8 cellular contexts compared by ENCODE assay signal in the genomic region with DNA sequence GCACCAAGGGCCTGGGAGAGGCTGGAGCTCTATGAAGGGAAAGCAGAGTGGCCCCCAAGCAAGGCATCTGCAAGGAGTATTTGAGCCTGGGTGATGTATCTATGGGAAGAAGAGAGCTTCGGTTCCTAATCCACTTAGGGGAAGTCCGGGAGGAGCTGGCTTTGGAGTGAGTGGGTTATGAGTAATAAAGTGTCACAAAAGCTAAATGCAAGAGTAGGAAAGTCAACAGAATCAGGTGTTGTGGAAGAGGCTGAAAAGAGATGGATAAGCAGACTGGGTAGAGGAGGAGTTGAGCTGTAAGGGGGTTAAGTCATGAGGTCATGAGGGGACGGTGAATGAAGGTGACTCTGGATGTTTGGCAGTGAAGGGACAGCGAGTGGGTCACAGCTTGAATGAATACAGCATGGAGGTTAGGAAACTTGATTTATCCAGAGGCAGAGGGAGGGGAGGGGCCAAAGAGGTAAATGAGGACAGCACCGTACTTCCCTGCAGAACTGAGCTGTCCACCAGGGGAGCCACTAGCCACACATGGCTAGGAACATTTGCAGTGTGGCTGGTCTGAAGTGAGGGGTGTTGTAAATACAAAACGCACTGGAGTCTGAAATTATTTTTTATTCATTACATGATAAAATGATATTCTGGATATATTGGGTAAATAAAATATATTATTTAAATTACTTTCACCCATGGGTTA.
DNase-seq lines count a peak whose midpoint lies in the region; ATAC-seq, FAIRE-seq and TF ChIP-seq lines count a peak whose summit lies in the region.

No MANE protein-coding gene starts in this region.

- no peaks in the 10 kb centered on the region for H3K36me3 Mint-ChIP-seq in activated CD4-positive, alpha-beta T cell treated with anti-CD3 and anti-CD28 coated beads for 36 hours (ENCODE audit: low read depth)

- peaks cover 18% of the 10 kb centered on the region for H3K27me3 Mint-ChIP-seq in activated CD4-positive, alpha-beta T cell treated with anti-CD3 and anti-CD28 coated beads for 36 hours

- intact Hi-C loops in body of pancreas (cut with DNase I), result no loop called here
- intact Hi-C loops in left lung (cut with DNase I), result no loop called here
- intact Hi-C loops in activated CD4-positive, alpha-beta T cell treated with anti-CD3 and anti-CD28 coated beads for 36 hours (cut with DNase I, micrococcal nuclease), result no loop called here

- WGBS in body of pancreas, 2 donors, result 61 to 69% methylated on average over 6 of the region's 6 CpGs

- H3K27ac ChIP-seq in body of pancreas (peak overlapping the region in 1 of 4 donors; percentile 81), left lung (no peak overlapping the region)

- no peak overlapping the region for H3K4me3 Mint-ChIP-seq in activated CD4-positive, alpha-beta T cell treated with anti-CD3 and anti-CD28 coated beads for 36 hours

- in situ Hi-C loops in KBM-7 (cut with MboI; ENCODE audit: low pct_unique_long_range_greater_than_20kb, low sequenced_read_pairs), result no loop called here

- peak; percentile 54 for ATAC-seq in body of pancreas
- peak; percentile 36 for ATAC-seq in left lung
- no peak for ATAC-seq in activated CD4-positive, alpha-beta T cell treated with anti-CD3 and anti-CD28 coated beads for 36 hours
- ATAC-seq in GM21717 (IDR thresholded peaks at IDR 0.05; ENCODE audit: unreplicated experiment), result no peak

- no peaks in the 10 kb centered on the region for H3K9me3 ChIP-seq in body of pancreas
- no peaks in the 10 kb centered on the region for H3K9me3 ChIP-seq in left lung

- H3K27me3 ChIP-seq in body of pancreas (no peaks in the 10 kb centered on the region), left lung (no peaks in the 10 kb centered on the region)

- no peak for FAIRE-seq in frontal cortex (lab: Jason Lieb, UNC)

- peaks cover 3% of the 10 kb centered on the region for H3K9me3 Mint-ChIP-seq in activated CD4-positive, alpha-beta T cell treated with anti-CD3 and anti-CD28 coated beads for 36 hours (ENCODE audit: low read depth)

- POLR2A ChIA-PET in activated CD4-positive, alpha-beta T cell treated with anti-CD3 and anti-CD28 coated beads for 36 hours (lab: Charles Lee), result no interaction called here

- DNase-seq in COLO668 (lab: John Stamatoyannopoulos, UW; ENCODE audit: unreplicated experiment), result peak; percentile 21
- peak; percentile 12 for DNase-seq in KBM-7
- DNase-seq in body of pancreas, result peak in 3 of 4 donors; percentile 17 to 32 (median 23)
- no peak for DNase-seq in left lung
- no peak for DNase-seq in activated CD4-positive, alpha-beta T cell treated with anti-CD3 and anti-CD28 coated beads for 36 hours
- DNase-seq in effector CD4-positive, alpha-beta T cell, result no peak
- no peak for DNase-seq in frontal cortex (ENCODE audit: low spot score in 2 of 2)

- H3K27ac Mint-ChIP-seq in activated CD4-positive, alpha-beta T cell treated with anti-CD3 and anti-CD28 coated beads for 36 hours, result no peak overlapping the region

- H3K36me3 ChIP-seq in body of pancreas (replicated peaks in 1 of 2; ENCODE audit: insufficient read depth in 1 of 2, low read depth in 2 of 2) (no peaks in the 10 kb centered on the region), left lung (no peaks in the 10 kb centered on the region)

- H3K4me1 ChIP-seq in body of pancreas (peaks cover 13% of the 10 kb centered on the region), left lung (no peaks in the 10 kb centered on the region)

- H3K4me1 Mint-ChIP-seq in activated CD4-positive, alpha-beta T cell treated with anti-CD3 and anti-CD28 coated beads for 36 hours, result no peaks in the 10 kb centered on the region

- peak in 6 of 7 experiments; percentile 25 to 45 (median 37) for TF ChIP-seq CTCF in body of pancreas (IDR thresholded peaks at IDR 0.05)
- peak in 1 of 2 donors; percentile 11 for TF ChIP-seq CTCF in left lung (IDR thresholded peaks at IDR 0.05)

- CTCF ChIA-PET in activated CD4-positive, alpha-beta T cell treated with anti-CD3 and anti-CD28 coated beads for 36 hours (lab: Charles Lee), result interaction anchor here (0.8 to 1.0 kb wide), 2 partner anchors 193 to 1881 kb away, joined by 3 read pairs; no protein-coding TSS in a partner anchor

- no peak overlapping the region for H3K4me3 ChIP-seq in body of pancreas
- no peak overlapping the region for H3K4me3 ChIP-seq in left lung

- TF ChIP-seq POLR2A in body of pancreas (IDR thresholded peaks at IDR 0.05), result no peak

Comparison
In these comparisons a context has a peak if more than half of its experiments do, and no peak if none do; other contexts are left out.
1. DNase-seq: peak in COLO668 (single experiment), KBM-7 (single experiment) and body of pancreas (3 of 4); none in left lung (0 of 2), activated CD4-positive, alpha-beta T cell treated with anti-CD3 and anti-CD28 coated beads for 36 hours (single experiment), effector CD4-positive, alpha-beta T cell (single experiment) and frontal cortex (0 of 2).
2. ATAC-seq: peak in body of pancreas (single experiment) and left lung (single experiment); none in activated CD4-positive, alpha-beta T cell treated with anti-CD3 and anti-CD28 coated beads for 36 hours (single experiment) and GM21717 (single experiment).